Comparison of ENCODE assay signal across 9 cellular contexts in genomic region chr22:26047516-26047915, GRCh38.
"Had no signal": no experiment of that assay in that cellular context is flagged by ENCODE, and none has a peak within 500 bp of the region (broad histone marks: within the 10 kb centered on the region; RNA-seq: fewer than 3 reads in every experiment).

No MANE protein-coding gene starts in this region.

- ATAC-seq: HepG2, K562 had no signal

- H3K36me3 Mint-ChIP-seq: IgD-negative memory B cell had no signal

- DNase-seq: IMR-90, KBM-7, KG1 had no signal

- H3K4me1 Mint-ChIP-seq: IgD-negative memory B cell had no signal

- H3K4me3 Mint-ChIP-seq: IgD-negative memory B cell had no signal

- H3K4me3 ChIP-seq: K562 had no signal

- H3K27ac Mint-ChIP-seq: IgD-negative memory B cell had no signal

- FAIRE-seq: HepG2, HTR-8/SVneo, K562 had no signal

- H3K27ac ChIP-seq: HL-60, KMS-11 had no signal
